13 cellular contexts compared by ENCODE assay signal in genomic region chr7:31814187-31814586, GRCh38.
DNase-seq lines count a peak whose midpoint lies in the region; FAIRE-seq and TF ChIP-seq lines count a peak whose summit lies in the region.
"Had no signal": no experiment of that assay in that cellular context is flagged by ENCODE, and none has a peak within 500 bp of the region (broad histone marks: within the 10 kb centered on the region; RNA-seq: fewer than 3 reads in every experiment).

No MANE protein-coding gene starts in this region.

- H3K4me2 ChIP-seq in H1 (ENCODE audit: insufficient read depth in 1 of 2, low read depth in 2 of 2, low read length in 2 of 2) (no peak overlapping the region), osteoblast (ENCODE audit: insufficient read depth, low read length) (no peak overlapping the region)

- H4K8ac ChIP-seq in H1 (ENCODE audit: extremely low read depth, insufficient read depth, low read length) = no peak overlapping the region

- H2AK5ac ChIP-seq in H1 (ENCODE audit: low read depth, low read length) = no peak overlapping the region

- no peak overlapping the region for H3K4me3 ChIP-seq in H1 (ENCODE audit: extremely low read depth in 1 of 4, insufficient read depth in 2 of 4, low read depth in 3 of 4, low read length in 4 of 4)
- H3K4me3 ChIP-seq in osteoblast (ENCODE audit: insufficient read depth, low read length) = no peak overlapping the region

- no peak overlapping the region for H3K18ac ChIP-seq in H1 (ENCODE audit: extremely low read depth, low read length)

- no peaks in the 10 kb centered on the region for H3K36me3 Mint-ChIP-seq in immature natural killer cell
- H3K36me3 Mint-ChIP-seq: brain; IgD-negative memory B cell; naive thymus-derived CD8-positive, alpha-beta T cell had no signal

- H3K9me3 Mint-ChIP-seq in immature natural killer cell = peaks cover 0 to 8% (median under 1%) of the 10 kb centered on the region in 6 donors
- H3K9me3 Mint-ChIP-seq: brain had no signal

- H4K20me1 ChIP-seq in H1 (replicated peaks in 1 of 2; ENCODE audit: control insufficient read depth in 1 of 2, insufficient read depth in 2 of 2, low read length in 2 of 2) (no peaks in the 10 kb centered on the region), osteoblast (ENCODE audit: insufficient read depth, low read length) (no peaks in the 10 kb centered on the region)

- H2BK20ac ChIP-seq in H1 (ENCODE audit: low read length) = no peak overlapping the region

- CTCF ChIA-PET in H1 (lab: Charles Lee; ENCODE audit: partially characterized antibody) = interaction anchor here (0.6 to 5.2 kb wide), 37 partner anchors 10 to 396 kb away, joined by 3 to 41 read pairs (median 4); no protein-coding TSS in a partner anchor

- no peaks in the 10 kb centered on the region for H3K23me2 ChIP-seq in H1 (ENCODE audit: low read depth, low read length)

- H2BK15ac ChIP-seq in H1 (ENCODE audit: low read length) = no peak overlapping the region

- H4K91ac ChIP-seq in H1 (replicated peaks; ENCODE audit: insufficient read length, low read length) = no peak overlapping the region

- H3K56ac ChIP-seq in H1 (replicated peaks; ENCODE audit: insufficient read length, low read depth, low read length) = no peak overlapping the region

- no peak overlapping the region for H3K4me3 Mint-ChIP-seq in immature natural killer cell
- H3K4me3 Mint-ChIP-seq: brain; IgD-negative memory B cell; naive thymus-derived CD8-positive, alpha-beta T cell had no signal

- H3K23ac ChIP-seq in H1 (ENCODE audit: insufficient read length) = no peak overlapping the region

- H3K27me3 ChIP-seq in H1 (replicated peaks in 1 of 4; ENCODE audit: control insufficient read depth in 3 of 4, extremely low read depth in 1 of 4, insufficient read depth in 3 of 4, low read length in 3 of 4) = no peaks in the 10 kb centered on the region
- no peaks in the 10 kb centered on the region for H3K27me3 ChIP-seq in osteoblast (ENCODE audit: insufficient read depth, low read length)

- 81% methylated on average over 3 of the region's 3 CpGs; no CpG with 5 or more reads in 1 of the 2 experiments for WGBS in H1 (ENCODE audit: extremely low coverage in 1 of 2, insufficient coverage in 1 of 2, insufficient read length in 1 of 2, insufficient replicate concordance in 2 of 2, low coverage in 1 of 2, low lambda C conversion rate in 2 of 2, missing lambda C conversion rate in 1 of 2), 2 experiments

- TF ChIP-seq CTCF in GM12872 (IDR thresholded peaks at IDR 0.05; ENCODE audit: insufficient read depth, low read depth, low read length) = peak; percentile 19; the same call in 1 of the 3 replicates
- peak; percentile 36 to 47 (median 43) for TF ChIP-seq CTCF in H1 (IDR thresholded peaks at IDR 0.05; ENCODE audit: control extremely low read depth in 1 of 3, insufficient read depth in 1 of 3, low read depth in 1 of 3, low read length in 3 of 3)
- peak; percentile 36 for TF ChIP-seq CTCF in osteoblast (IDR thresholded peaks at IDR 0.05; ENCODE audit: extremely low read depth, low read depth, low read length)

- H3K4me1 ChIP-seq in H1 (replicated peaks in 1 of 4; ENCODE audit: control insufficient read depth in 3 of 4, insufficient read depth in 4 of 4, low read length in 3 of 4) (no peaks in the 10 kb centered on the region), osteoblast (ENCODE audit: insufficient read depth, low read length) (peaks cover 18% of the 10 kb centered on the region)

- peak; percentile 73 for TF ChIP-seq RAD21 in H1 (IDR thresholded peaks at IDR 0.05 in 1 of 2, conservative IDR thresholded peaks at IDR 0.05 in 1 of 2; ENCODE audit: low read depth in 2 of 2, low read length in 2 of 2)

- POLR2A ChIA-PET in H1 (lab: Charles Lee; ENCODE audit: partially characterized antibody) = no interaction called here

- no peak for FAIRE-seq in H1 (lab: Jason Lieb, UNC)
- FAIRE-seq: GM19239 had no signal

- no peak overlapping the region for H2BK120ac ChIP-seq in H1 (replicated peaks; ENCODE audit: low read depth, low read length)

- H2AFZ ChIP-seq in H1 (ENCODE audit: low read length) = no peak overlapping the region
- H2AFZ ChIP-seq in osteoblast (ENCODE audit: low read length) = no peak overlapping the region

- H3K79me1 ChIP-seq in H1 (ENCODE audit: low read depth, low read length) = no peaks in the 10 kb centered on the region

- no peak overlapping the region for H2BK12ac ChIP-seq in H1 (ENCODE audit: low read depth, low read length)

- H3K27ac ChIP-seq in H1 (ENCODE audit: low read depth, low read length) (no peak overlapping the region), osteoblast (ENCODE audit: low read depth, low read length) (no peak overlapping the region)

- H2BK5ac ChIP-seq in H1 (ENCODE audit: low read depth, low read length) = no peak overlapping the region

- H3K27me3 Mint-ChIP-seq in immature natural killer cell (ENCODE audit: low read depth in 3 of 3) = peaks cover 0 to 6% (median 5%) of the 10 kb centered on the region in 3 donors
- H3K27me3 Mint-ChIP-seq: brain, IgD-negative memory B cell had no signal

- no peak overlapping the region for H3K4ac ChIP-seq in H1 (replicated peaks; ENCODE audit: insufficient read length, low read depth, low read length)

- H3K9ac ChIP-seq in H1 (replicated peaks in 1 of 4; ENCODE audit: extremely low read depth in 1 of 4, low read depth in 3 of 4, low read length in 3 of 4) = no peak overlapping the region

- H3K79me2 ChIP-seq in H1 (ENCODE audit: control insufficient read depth in 1 of 2, insufficient read depth in 2 of 2, low read length in 2 of 2) (no peaks in the 10 kb centered on the region), osteoblast (ENCODE audit: insufficient read depth, low read length) (no peaks in the 10 kb centered on the region)

- DNase-seq in NCI-H1694 (lab: John Stamatoyannopoulos, UW) (peak; percentile 1), H1 (ENCODE audit: low read depth in 1 of 2, low spot score in 2 of 2) (no peak), osteoblast (ENCODE audit: insufficient read length, low spot score, missing footprints) (peak; percentile 5), immature natural killer cell (no peak), NCI-H146 (lab: John Stamatoyannopoulos, UW) (no peak), RKO (ENCODE audit: low spot score) (no peak)
- DNase-seq: activated CD8-positive, alpha-beta memory T cell treated with anti-CD3 and anti-CD28 coated beads, Interleukin-2, amount 50 U/mL, for 4 hours; naive thymus-derived CD8-positive, alpha-beta T cell; T-helper 2 cell had no signal

- no peaks in the 10 kb centered on the region for H3K36me3 ChIP-seq in H1 (ENCODE audit: control insufficient read depth in 2 of 4, insufficient read depth in 4 of 4, low read length in 3 of 4)
- H3K36me3 ChIP-seq in osteoblast (ENCODE audit: insufficient read depth, low read length) = peaks cover 19% of the 10 kb centered on the region

- H3K14ac ChIP-seq in H1 (ENCODE audit: insufficient read length) = no peak overlapping the region

- TF ChIP-seq POLR2A in H1 (IDR thresholded peaks at IDR 0.05; ENCODE audit: control extremely low read depth in 1 of 2, low read depth in 2 of 2, low read length in 2 of 2) = no peak

- TF ChIP-seq EP300 in H1 (IDR thresholded peaks at IDR 0.05; ENCODE audit: borderline replicate concordance in 1 of 2, low read depth in 2 of 2, low read length in 2 of 2) = no peak

- no peaks in the 10 kb centered on the region for H3K4me1 Mint-ChIP-seq in immature natural killer cell
- H3K4me1 Mint-ChIP-seq: brain; naive thymus-derived CD8-positive, alpha-beta T cell had no signal

- H3K9me3 ChIP-seq in H1 (ENCODE audit: insufficient read depth in 2 of 2, low read depth in 1 of 2, low read length in 1 of 2) = no peaks in the 10 kb centered on the region
- H3K9me3 ChIP-seq in osteoblast (ENCODE audit: low read depth, low read length) = no peaks in the 10 kb centered on the region

- H3K27ac Mint-ChIP-seq in immature natural killer cell = no peak overlapping the region
- H3K27ac Mint-ChIP-seq: brain; IgD-negative memory B cell; naive thymus-derived CD8-positive, alpha-beta T cell had no signal

- no peak overlapping the region for H4K5ac ChIP-seq in H1 (ENCODE audit: insufficient read length, low read depth, low read length)

TF ChIP-seq in H1, 55 proteins besides CTCF, POLR2A, EP300 and RAD21:
- TF ChIP-seq HDAC6 (IDR thresholded peaks at IDR 0.05; ENCODE audit: low read depth, low read length) (no peak), RNF2 (IDR thresholded peaks at IDR 0.05; ENCODE audit: borderline replicate concordance, low read depth, low read length, missing control alignments, poor library complexity, severe bottlenecking) (no peak), TAF7 (optimal IDR thresholded peaks at IDR 0.05; ENCODE audit: borderline replicate concordance, low read depth, low read length) (no peak), EZH2 (IDR thresholded peaks at IDR 0.05; ENCODE audit: low read depth, low read length, severe bottlenecking) (no peak), CTBP2 (IDR thresholded peaks at IDR 0.05; ENCODE audit: borderline replicate concordance, insufficient read depth, insufficient read length, low read length) (no peak)

Comparison
In these comparisons a context has a peak if more than half of its experiments do, and no peak if none do; other contexts are left out.
1. DNase-seq: peak in NCI-H1694 (single experiment) and osteoblast (single experiment); none in H1 (0 of 2), immature natural killer cell (0 of 3), NCI-H146 (single experiment) and RKO (single experiment).
2. Peak in every context shown above with its lines, with median percentiles within 50 percentile points of each other: CTCF ChIP-seq.